19 cellular contexts compared by ENCODE assay signal in genomic region chr1:21584096-21584495, GRCh38.
DNase-seq lines count a peak whose midpoint lies in the region; ATAC-seq and TF ChIP-seq lines count a peak whose summit lies in the region.
"Had no signal": no experiment of that assay in that cellular context is flagged by ENCODE, and none has a peak within 500 bp of the region (broad histone marks: within the 10 kb centered on the region; RNA-seq: fewer than 3 reads in every experiment).

No MANE protein-coding gene starts in this region.

- peak; percentile 32 for DNase-seq in Right ventricle myocardium inferior (ENCODE audit: missing footprints)
- no peak for DNase-seq in left cardiac atrium
- no peak for DNase-seq in body of pancreas
- peak; percentile 11 for DNase-seq in osteoblast (ENCODE audit: insufficient read length, low spot score, missing footprints)
- no peak for DNase-seq in activated T-cell treated with anti-CD3 and anti-CD28 coated beads, Interleukin-2, amount 50 U/mL, for 1 hour
- no peak for DNase-seq in NCI-H2227 (lab: John Stamatoyannopoulos, UW; ENCODE audit: unreplicated experiment)
- no peak for DNase-seq in NCI-H1105 (lab: John Stamatoyannopoulos, UW)
- DNase-seq: CD4-positive, alpha-beta T cell; CD8-positive, alpha-beta memory T cell; DMS 273 treated with DMSO at 0.1 percent for 48 hours; DMS53; DMS79 treated with DMSO at 0.1 percent for 48 hours; GF-D8; GM23248; H7; HCEC 1CT had no signal

- WGBS in body of pancreas, 2 donors: 76 to 84% methylated on average over 10 of the region's 10 CpGs

- no peak overlapping the region; a peak in 1 of 22 replicates for H3K27ac ChIP-seq in BLaER1 treated with 17β-estradiol and CSF1 and Interleukin-3, amounts not matched to agents 10 nM and 100 nM
- H3K27ac ChIP-seq in body of pancreas: no peak overlapping the region
- H3K27ac ChIP-seq in osteoblast (ENCODE audit: low read depth, low read length): no peak overlapping the region
- H3K27ac ChIP-seq: 22Rv1, BLaER1, GM23248 had no signal

- H4K20me1 ChIP-seq in BLaER1 treated with 17β-estradiol and CSF1 and Interleukin-3, amounts not matched to agents 10 nM and 100 nM: peaks cover 0 to 4% (median 0%) of the 10 kb centered on the region in 11 experiments; a peak in 2 of 22 replicates
- H4K20me1 ChIP-seq in osteoblast (ENCODE audit: insufficient read depth, low read length): no peaks in the 10 kb centered on the region
- H4K20me1 ChIP-seq: BLaER1 had no signal

- no peak for TF ChIP-seq CTCF in body of pancreas (IDR thresholded peaks at IDR 0.05)
- TF ChIP-seq CTCF in osteoblast (IDR thresholded peaks at IDR 0.05; ENCODE audit: extremely low read depth, low read depth, low read length): no peak

- H3K4me2 ChIP-seq in BLaER1 treated with 17β-estradiol and CSF1 and Interleukin-3, amounts not matched to agents 10 nM and 100 nM: peak overlapping the region in 6 of 11 experiments; percentile 37 to 79 (median 75); a peak in 7 of 22 replicates
- H3K4me2 ChIP-seq in osteoblast (ENCODE audit: insufficient read depth, low read length): no peak overlapping the region
- H3K4me2 ChIP-seq: BLaER1 had no signal

- no peak overlapping the region for H3K9ac ChIP-seq in BLaER1 treated with 17β-estradiol and CSF1 and Interleukin-3, amounts not matched to agents 10 nM and 100 nM
- H3K9ac ChIP-seq: BLaER1, GM23248 had no signal

- H2AFZ ChIP-seq in osteoblast (ENCODE audit: low read length): no peak overlapping the region
- H2AFZ ChIP-seq: GM23248 had no signal

- H3K36me3 ChIP-seq in BLaER1 treated with 17β-estradiol and CSF1 and Interleukin-3, amounts not matched to agents 10 nM and 100 nM: no peaks in the 10 kb centered on the region
- H3K36me3 ChIP-seq in body of pancreas (replicated peaks in 1 of 2; ENCODE audit: insufficient read depth in 1 of 2, low read depth in 2 of 2) (no peaks in the 10 kb centered on the region), osteoblast (ENCODE audit: insufficient read depth, low read length) (no peaks in the 10 kb centered on the region)
- H3K36me3 ChIP-seq: BLaER1 had no signal

- H3K79me2 ChIP-seq in osteoblast (ENCODE audit: insufficient read depth, low read length): no peaks in the 10 kb centered on the region

- H3K4me3 ChIP-seq in BLaER1 treated with 17β-estradiol and CSF1 and Interleukin-3, amounts not matched to agents 10 nM and 100 nM: no peak overlapping the region
- H3K4me3 ChIP-seq in body of pancreas: no peak overlapping the region
- no peak overlapping the region for H3K4me3 ChIP-seq in osteoblast (ENCODE audit: insufficient read depth, low read length)
- H3K4me3 ChIP-seq: BLaER1, GM23248 had no signal

- H3K4me1 ChIP-seq in BLaER1 treated with 17β-estradiol and CSF1 and Interleukin-3, amounts not matched to agents 10 nM and 100 nM: peaks cover 0 to 81% (median 42%) of the 10 kb centered on the region in 10 experiments; a peak in 18 of 20 replicates
- H3K4me1 ChIP-seq in body of pancreas (peaks cover 12% of the 10 kb centered on the region), osteoblast (ENCODE audit: insufficient read depth, low read length) (peaks cover 23% of the 10 kb centered on the region)

- no peaks in the 10 kb centered on the region for H3K9me3 ChIP-seq in BLaER1 treated with 17β-estradiol and CSF1 and Interleukin-3, amounts not matched to agents 10 nM and 100 nM (replicated peaks in 1 of 11)
- H3K9me3 ChIP-seq in body of pancreas: no peaks in the 10 kb centered on the region
- no peaks in the 10 kb centered on the region for H3K9me3 ChIP-seq in osteoblast (ENCODE audit: low read depth, low read length)
- H3K9me3 ChIP-seq: BLaER1 had no signal

- intact Hi-C loops in Right ventricle myocardium inferior (cut with DNase I) (no loop called here), left cardiac atrium (cut with DNase I) (no loop called here), body of pancreas (cut with DNase I) (no loop called here)

- peak in 1 of 3 donors; percentile 12 for TF ChIP-seq POLR2A in body of pancreas (IDR thresholded peaks at IDR 0.05)

- ATAC-seq in Right ventricle myocardium inferior: no peak
- no peak for ATAC-seq in left cardiac atrium
- peak; percentile 8 for ATAC-seq in body of pancreas

- H3K27me3 ChIP-seq in BLaER1 treated with 17β-estradiol and CSF1 and Interleukin-3, amounts not matched to agents 10 nM and 100 nM: no peaks in the 10 kb centered on the region; a peak in 1 of 22 replicates
- H3K27me3 ChIP-seq in body of pancreas (no peaks in the 10 kb centered on the region), osteoblast (ENCODE audit: insufficient read depth, low read length) (peaks cover 6% of the 10 kb centered on the region)
- H3K27me3 ChIP-seq: BLaER1 had no signal

Comparison
In these comparisons a context has a peak if more than half of its experiments do, and no peak if none do; other contexts are left out.
1. DNase-seq: peak in Right ventricle myocardium inferior (single experiment) and osteoblast (single experiment); none in left cardiac atrium (single experiment), body of pancreas (0 of 4), activated T-cell treated with anti-CD3 and anti-CD28 coated beads, Interleukin-2, amount 50 U/mL, for 1 hour (single experiment), NCI-H2227 (single experiment) and NCI-H1105 (single experiment).